In genomic region chr10:49008056-49008455, GRCh38 we compare ENCODE assay signal across 17 cellular contexts.
"Had no signal": no experiment of that assay in that cellular context is flagged by ENCODE, and none has a peak within 500 bp of the region (broad histone marks: within the 10 kb centered on the region; RNA-seq: fewer than 3 reads in every experiment).

No MANE protein-coding gene starts in this region.

- H3K4me3 Mint-ChIP-seq: activated naive CD4-positive, alpha-beta T cell treated with anti-CD3 and anti-CD28 coated beads, Interleukin-2, amount 50 U/mL, for 24 hours; effector memory CD8-positive, alpha-beta T cell; mesothelial cell of epicardium; natural killer cell treated with Interleukin-12 subunit alpha and Interleukin-12 subunit beta and Interleukin-15 and Interleukin-18, amount 100 ng/mL, for 72 hours; T-helper 1 cell treated with Interleukin-12 subunit alpha and Interleukin-12 subunit beta and Interleukin-4 antibody, amounts not matched to agents 30 μg/mL and 1 μg/mL, for 36 hours; WTC11 had no signal

- FAIRE-seq: frontal cortex, islet of Langerhans had no signal

- H3K4me1 Mint-ChIP-seq: activated naive CD4-positive, alpha-beta T cell treated with anti-CD3 and anti-CD28 coated beads, Interleukin-2, amount 50 U/mL, for 24 hours had no signal

- H3K9me3 Mint-ChIP-seq: activated naive CD4-positive, alpha-beta T cell treated with anti-CD3 and anti-CD28 coated beads, Interleukin-2, amount 50 U/mL, for 24 hours; effector memory CD8-positive, alpha-beta T cell; mesothelial cell of epicardium; natural killer cell treated with Interleukin-12 subunit alpha and Interleukin-12 subunit beta and Interleukin-15 and Interleukin-18, amount 100 ng/mL, for 72 hours; T-helper 1 cell treated with Interleukin-12 subunit alpha and Interleukin-12 subunit beta and Interleukin-4 antibody, amounts not matched to agents 30 μg/mL and 1 μg/mL, for 36 hours had no signal

- ATAC-seq: effector memory CD8-positive, alpha-beta T cell; left colon; WTC11 had no signal

- H3K36me3 Mint-ChIP-seq: activated naive CD4-positive, alpha-beta T cell treated with anti-CD3 and anti-CD28 coated beads, Interleukin-2, amount 50 U/mL, for 24 hours; mesothelial cell of epicardium; natural killer cell treated with Interleukin-12 subunit alpha and Interleukin-12 subunit beta and Interleukin-15 and Interleukin-18, amount 100 ng/mL, for 72 hours; WTC11 had no signal

- H3K27me3 Mint-ChIP-seq: activated naive CD4-positive, alpha-beta T cell treated with anti-CD3 and anti-CD28 coated beads, Interleukin-2, amount 50 U/mL, for 24 hours had no signal

- DNase-seq: activated gamma-delta T cell treated with Interleukin-2 at 50 U/mL for 16 hours; activated T-cell treated with anti-CD3 and anti-CD28 coated beads, Interleukin-2, amount 50 U/mL, for 1 hour; brain microvascular endothelial cell; central memory CD4-positive, alpha-beta T cell; effector memory CD8-positive, alpha-beta T cell; left colon; posterior cingulate gyrus; stimulated activated CD4-positive, alpha-beta T cell treated with anti-CD3 and anti-CD28 coated beads, Interleukin-4, amount 100 ng/mL, for 24 hours; stimulated activated naive CD4-positive, alpha-beta T cell treated with Interleukin-2 at 50 U/mL for 16 hours; T1000 had no signal

- H3K27ac Mint-ChIP-seq: activated naive CD4-positive, alpha-beta T cell treated with anti-CD3 and anti-CD28 coated beads, Interleukin-2, amount 50 U/mL, for 24 hours; effector memory CD8-positive, alpha-beta T cell; mesothelial cell of epicardium; natural killer cell treated with Interleukin-12 subunit alpha and Interleukin-12 subunit beta and Interleukin-15 and Interleukin-18, amount 100 ng/mL, for 72 hours; T-helper 1 cell treated with Interleukin-12 subunit alpha and Interleukin-12 subunit beta and Interleukin-4 antibody, amounts not matched to agents 30 μg/mL and 1 μg/mL, for 36 hours; WTC11 had no signal
